8 cellular contexts compared by ENCODE assay signal in genomic region chr10:26334932-26335573, GRCh38.
A peak's percentile ranks its signal among the peaks of the same experiment; 100 is the strongest.
DNase-seq lines count a peak whose midpoint lies in the region; ATAC-seq and TF ChIP-seq lines count a peak whose summit lies in the region.

No MANE protein-coding gene starts in this region.

- peak overlapping the region; percentile 8 for H3K18ac ChIP-seq in trophoblast cell (ENCODE audit: low read length)

- H3K9me3 ChIP-seq in HUES64 (ENCODE audit: insufficient read depth, low read depth, low read length) = no peaks in the 10 kb centered on the region
- H3K9me3 ChIP-seq in trophoblast cell (ENCODE audit: insufficient read depth, low read depth, low read length) = no peaks in the 10 kb centered on the region
- no peaks in the 10 kb centered on the region for H3K9me3 ChIP-seq in upper lobe of right lung

- H2AFZ ChIP-seq in trophoblast cell (ENCODE audit: insufficient read depth, low read length, poor library complexity) = peak overlapping the region; percentile 48

- H2BK120ac ChIP-seq in trophoblast cell (ENCODE audit: insufficient read depth, low read length, poor library complexity) = peak overlapping the region; percentile 34

- peaks cover 17% of the 10 kb centered on the region for H3K79me1 ChIP-seq in trophoblast cell (ENCODE audit: low read length)

- H3K4me1 ChIP-seq in HUES64 (ENCODE audit: insufficient read depth, low read length) (no peaks in the 10 kb centered on the region), trophoblast cell (ENCODE audit: control insufficient read depth in 1 of 2, insufficient read depth in 2 of 2, low read length in 2 of 2) (peaks cover 7 to 8% of the 10 kb centered on the region in 2 experiments), upper lobe of right lung (peaks cover 4% of the 10 kb centered on the region)

- H3K27ac ChIP-seq in HUES64 (ENCODE audit: low read depth, low read length) = no peak overlapping the region
- H3K27ac ChIP-seq in trophoblast cell (ENCODE audit: low read depth, low read length) = peak overlapping the region; percentile 57
- H3K27ac ChIP-seq in upper lobe of right lung = no peak overlapping the region

- peak overlapping the region; percentile 14 for H4K12ac ChIP-seq in trophoblast cell (ENCODE audit: low read depth, low read length)

- H3K4me3 ChIP-seq in HUES64 (ENCODE audit: low read length) (peak overlapping the region; percentile 31), trophoblast cell (ENCODE audit: low read depth, low read length) (no peak overlapping the region), upper lobe of right lung (peak overlapping the region; percentile 41)

- no peaks in the 10 kb centered on the region for H3K36me3 ChIP-seq in HUES64 (ENCODE audit: insufficient read depth, low read length)
- H3K36me3 ChIP-seq in trophoblast cell (ENCODE audit: control insufficient read depth in 1 of 2, insufficient read depth in 2 of 2, low read length in 2 of 2) = no peaks in the 10 kb centered on the region
- H3K36me3 ChIP-seq in upper lobe of right lung = no peaks in the 10 kb centered on the region

- H3K4me2 ChIP-seq in trophoblast cell (ENCODE audit: low read length) = peak overlapping the region; percentile 68

- H3K9ac ChIP-seq in HUES64 (ENCODE audit: low read depth, low read length) (no peak overlapping the region), trophoblast cell (ENCODE audit: low read length) (no peak overlapping the region)

- DNase-seq in EH (ENCODE audit: low read depth) (peak; percentile 77), RPMI7951 (ENCODE audit: low read depth) (peak; percentile 87), activated T-helper 1 cell treated with Interleukin-2 at 50 U/mL for 16 hours (ENCODE audit: low read depth) (peak; percentile 40), foreskin melanocyte (peak; percentile 66), trophoblast cell (peak; percentile 70 to 83), upper lobe of right lung (no peak)

- no peak overlapping the region for H3K4ac ChIP-seq in trophoblast cell (ENCODE audit: low read depth, low read length)

- H3K27me3 ChIP-seq in HUES64 (ENCODE audit: insufficient read depth, low read length) (no peaks in the 10 kb centered on the region), trophoblast cell (ENCODE audit: insufficient read depth, low read length) (no peaks in the 10 kb centered on the region), upper lobe of right lung (no peaks in the 10 kb centered on the region)

- no peak overlapping the region for H2AK5ac ChIP-seq in trophoblast cell (ENCODE audit: low read length)

- peak overlapping the region; percentile 15 for H4K8ac ChIP-seq in trophoblast cell (ENCODE audit: low read depth, low read length)

- intact Hi-C loops in upper lobe of right lung (cut with DNase I) = no loop called here

- H3K79me2 ChIP-seq in trophoblast cell (ENCODE audit: control insufficient read depth, insufficient read depth, low read length, poor library complexity) = no peaks in the 10 kb centered on the region

- no peak overlapping the region for H3K23ac ChIP-seq in trophoblast cell (ENCODE audit: low read length)

- peak overlapping the region; percentile 67 for H2BK12ac ChIP-seq in trophoblast cell (ENCODE audit: low read length)

- H2BK5ac ChIP-seq in trophoblast cell (ENCODE audit: low read depth, low read length, poor library complexity) = peak overlapping the region; percentile 68

- 13% methylated on average over 4 of the region's 7 CpGs for WGBS in HUES64
- no CpG with 5 or more reads among the region's 7 CpGs for WGBS in trophoblast cell (ENCODE audit: extremely low coverage, insufficient coverage, insufficient read length)

- peak; percentile 91 for ATAC-seq in GM21528 (IDR thresholded peaks at IDR 0.05; ENCODE audit: low FRiP score, unreplicated experiment)
- ATAC-seq in upper lobe of right lung = peak; percentile 95

- peak overlapping the region; percentile 41 for H4K91ac ChIP-seq in trophoblast cell (ENCODE audit: low read depth, low read length)

- H3K14ac ChIP-seq in trophoblast cell (ENCODE audit: low read length) = no peak overlapping the region

- peak; percentile 73 for TF ChIP-seq CTCF in upper lobe of right lung (IDR thresholded peaks at IDR 0.05)
